Comparison of ENCODE assay signal across 11 cellular contexts in genomic region chr3:150783920-150784746, GRCh38. TPM values are rescaled to one million over a fixed set of nuclear protein-coding genes. Genes with fewer than 3 reads are reported as not detected.
DNase-seq lines count a peak whose midpoint lies in the region; ATAC-seq and TF ChIP-seq lines count a peak whose summit lies in the region.
"Had no signal": no experiment of that assay in that cellular context is flagged by ENCODE, and none has a peak within 500 bp of the region (broad histone marks: within the 10 kb centered on the region; RNA-seq: fewer than 3 reads in every experiment).

No MANE protein-coding gene starts in this region.

- H3K4me1 ChIP-seq in osteoblast (ENCODE audit: insufficient read depth, low read length) (peaks cover 7% of the 10 kb centered on the region), upper lobe of right lung (no peaks in the 10 kb centered on the region)

- H3K36me3 ChIP-seq in osteoblast (ENCODE audit: insufficient read depth, low read length) (no peaks in the 10 kb centered on the region), upper lobe of right lung (no peaks in the 10 kb centered on the region)

- no peak for TF ChIP-seq CTCF in osteoblast (IDR thresholded peaks at IDR 0.05; ENCODE audit: extremely low read depth, low read depth, low read length)
- TF ChIP-seq CTCF in upper lobe of right lung (IDR thresholded peaks at IDR 0.05): no peak

- intact Hi-C loops in upper lobe of right lung (cut with DNase I): no loop called here

- no peak overlapping the region for H3K4me2 ChIP-seq in osteoblast (ENCODE audit: insufficient read depth, low read length)
- H3K4me2 ChIP-seq: SK-N-SH had no signal

- no peaks in the 10 kb centered on the region for H3K9me3 ChIP-seq in osteoblast (ENCODE audit: low read depth, low read length)
- no peaks in the 10 kb centered on the region for H3K9me3 ChIP-seq in upper lobe of right lung
- H3K9me3 ChIP-seq: SK-N-SH had no signal

- H3K4me3 ChIP-seq in osteoblast (ENCODE audit: insufficient read depth, low read length): no peak overlapping the region
- H3K4me3 ChIP-seq in upper lobe of right lung: no peak overlapping the region

- H3K27ac ChIP-seq in osteoblast (ENCODE audit: low read depth, low read length): peak overlapping the region; percentile 72
- H3K27ac ChIP-seq in upper lobe of right lung: no peak overlapping the region

- H3K27me3 ChIP-seq in osteoblast (ENCODE audit: insufficient read depth, low read length) (no peaks in the 10 kb centered on the region), upper lobe of right lung (no peaks in the 10 kb centered on the region)

- peak; percentile 61 for ATAC-seq in GM21825 (IDR thresholded peaks at IDR 0.05; ENCODE audit: unreplicated experiment)
- peak; percentile 75 for ATAC-seq in HG03565 (IDR thresholded peaks at IDR 0.05; ENCODE audit: unreplicated experiment)
- ATAC-seq in upper lobe of right lung: no peak

- peak; percentile 25 for DNase-seq in activated naive CD4-positive, alpha-beta T cell treated with Interleukin-2 at 50 U/mL for 16 hours
- no peak for DNase-seq in activated naive CD4-positive, alpha-beta T cell (lab: John Stamatoyannopoulos, UW)
- DNase-seq in osteoblast (ENCODE audit: insufficient read length, low spot score, missing footprints) (no peak), NOMO-1 treated with dmso at 0.1 percent for 144 hours (lab: John Stamatoyannopoulos, UW; ENCODE audit: unreplicated experiment) (no peak), upper lobe of right lung (no peak), nucleus accumbens (lab: John Stamatoyannopoulos, UW) (no peak)
- DNase-seq: mesenchymal stem cell, NCI-H2171 treated with DMSO at 0.1 percent for 48 hours, SK-N-SH had no signal

- no peak overlapping the region for H2AFZ ChIP-seq in osteoblast (ENCODE audit: low read length)

- no peaks in the 10 kb centered on the region for H4K20me1 ChIP-seq in osteoblast (ENCODE audit: insufficient read depth, low read length)

- H3K79me2 ChIP-seq in osteoblast (ENCODE audit: insufficient read depth, low read length): no peaks in the 10 kb centered on the region

RNA-seq across cellular contexts. Expression of gene SIAH2, which starts 21.2 kb away (rescaled TPM):
- total RNA-seq in osteoblast (35.7 and 36.2 TPM in 2 replicates), upper lobe of right lung (16.9 TPM)
